ENCODE assay signal across 25 cellular contexts in the genomic region with DNA sequence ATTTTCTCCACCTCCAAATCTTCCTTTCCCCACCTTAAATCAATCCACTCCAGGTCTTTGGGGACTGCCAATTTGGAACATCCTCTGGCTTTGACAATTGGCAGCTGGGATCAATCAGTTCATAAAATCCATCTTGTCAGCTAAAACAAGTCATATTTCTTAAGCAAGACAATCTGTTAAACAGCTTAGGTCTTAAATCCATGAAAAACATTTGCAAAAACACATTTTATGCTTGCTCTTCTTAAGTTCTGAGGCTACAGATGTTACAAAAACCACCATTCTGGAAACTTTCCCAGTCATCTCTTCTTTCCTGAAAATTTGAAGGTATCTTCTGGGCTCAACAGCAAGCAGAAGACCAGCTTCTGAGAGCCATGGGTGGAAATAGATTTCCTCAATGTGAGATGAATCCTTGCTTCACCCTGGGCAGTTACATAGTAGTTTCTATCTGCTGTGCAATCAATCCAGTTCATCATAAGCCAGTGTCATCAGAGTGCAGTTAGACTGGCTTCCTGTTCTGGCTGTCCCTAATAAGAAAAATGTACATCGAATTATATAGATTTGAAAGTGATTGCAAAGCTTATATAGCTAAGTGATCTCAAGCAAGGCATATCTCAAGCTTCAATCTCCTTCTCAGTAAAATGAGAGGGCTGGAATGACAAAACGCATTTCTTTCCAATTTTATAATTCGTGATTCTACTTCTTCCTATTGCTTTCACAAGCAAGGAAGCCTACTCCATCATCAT.
"Had no signal": no experiment of that assay in that cellular context is flagged by ENCODE, and none has a peak within 500 bp of the region (broad histone marks: within the 10 kb centered on the region; RNA-seq: fewer than 3 reads in every experiment).

No MANE protein-coding gene starts in this region.

- H2AFZ ChIP-seq: hepatocyte had no signal

- DNase-seq: effector memory CD8-positive, alpha-beta T cell; erythroblast; esophagus squamous epithelium; foreskin keratinocyte; heart left ventricle; kidney; mucosa of descending colon; naive thymus-derived CD4-positive, alpha-beta T cell; nephron progenitor cell; nucleus accumbens; ovary; posterior cingulate gyrus; psoas muscle; right cardiac atrium; stimulated activated CD4-positive, alpha-beta T cell treated with anti-CD3 and anti-CD28 coated beads, Interleukin-15, amount 100 ng/mL, for 24 hours; stimulated activated CD4-positive, alpha-beta T cell treated with anti-CD3 and anti-CD28 coated beads, Interleukin-2, amount 100 ng/mL, for 48 hours; stimulated activated naive B cell treated with anti-CD40 and anti-IgM and Interleukin-4, amounts not matched to agents 10 μg/mL and 1 μg/mL and 100 μg/mL, for 72 hours; upper lobe of left lung had no signal

- H3K4me2 ChIP-seq: hepatocyte had no signal

- H3K4me1 ChIP-seq: esophagus squamous epithelium, foreskin keratinocyte, gastroesophageal sphincter, psoas muscle, tibial nerve, upper lobe of left lung had no signal

- H3K36me3 ChIP-seq: esophagus squamous epithelium, gastroesophageal sphincter, heart left ventricle, ovary, thoracic aorta, tibial nerve, upper lobe of left lung had no signal

- H3K27me3 ChIP-seq: esophagus squamous epithelium, foreskin keratinocyte, gastroesophageal sphincter, heart left ventricle, hepatocyte, ovary, tibial nerve, upper lobe of left lung had no signal

- H3K27ac ChIP-seq: coronary artery, esophagus squamous epithelium, foreskin keratinocyte, gastroesophageal sphincter, hepatocyte, ovary, psoas muscle, skin epidermis, thoracic aorta, tibial nerve, upper lobe of left lung had no signal

- H3K4me3 ChIP-seq: coronary artery, esophagus squamous epithelium, gastroesophageal sphincter, heart left ventricle, hepatocyte, lung, mucosa of descending colon, ovary, psoas muscle, skin epidermis, thoracic aorta, tibial nerve, upper lobe of left lung had no signal

- H3K9me3 ChIP-seq: esophagus squamous epithelium, gastroesophageal sphincter, heart left ventricle, ovary, psoas muscle, thoracic aorta, tibial nerve, upper lobe of left lung had no signal

- H3K79me2 ChIP-seq: hepatocyte had no signal
